Comparison of ENCODE assay signal across 14 cellular contexts in genomic region chr3:168116279-168116678, GRCh38. TPM values are rescaled to one million over a fixed set of nuclear protein-coding genes. Genes with fewer than 3 reads are reported as not detected.
DNase-seq lines count a peak whose midpoint lies in the region; ATAC-seq, FAIRE-seq and TF ChIP-seq lines count a peak whose summit lies in the region.
"Had no signal": no experiment of that assay in that cellular context is flagged by ENCODE, and none has a peak within 500 bp of the region (broad histone marks: within the 10 kb centered on the region; RNA-seq: fewer than 3 reads in every experiment).

No MANE protein-coding gene starts in this region.

- no peak overlapping the region for H3K27ac ChIP-seq in testis
- H3K27ac ChIP-seq: tibial artery had no signal

- H3K4me3 ChIP-seq in bronchial epithelial cell (ENCODE audit: low read depth, low read length), result no peak overlapping the region
- H3K4me3 ChIP-seq in testis, result no peak overlapping the region
- H3K4me3 ChIP-seq: tibial artery had no signal

- TF ChIP-seq POLR2A in testis (IDR thresholded peaks at IDR 0.05), result no peak

- H3K27me3 ChIP-seq in bronchial epithelial cell (ENCODE audit: control insufficient read depth, insufficient read depth, low read length), result no peaks in the 10 kb centered on the region
- H3K27me3 ChIP-seq in testis, result no peaks in the 10 kb centered on the region
- H3K27me3 ChIP-seq: tibial artery had no signal

- H3K36me3 ChIP-seq in bronchial epithelial cell (ENCODE audit: control insufficient read depth, insufficient read depth, low read length), result no peaks in the 10 kb centered on the region
- H3K36me3 ChIP-seq in testis (ENCODE audit: low read depth, missing control alignments), result no peaks in the 10 kb centered on the region
- H3K36me3 ChIP-seq: tibial artery had no signal

- FAIRE-seq in bronchial epithelial cell (lab: Jason Lieb, UNC), result no peak

- 43 to 59% methylated on average over 4 of the region's 4 CpGs for WGBS in testis, 2 donors

- H3K9me3 ChIP-seq in testis, result no peaks in the 10 kb centered on the region
- H3K9me3 ChIP-seq: Caco-2, tibial artery had no signal

- H3K4me1 ChIP-seq in testis, result no peaks in the 10 kb centered on the region
- H3K4me1 ChIP-seq: Caco-2 had no signal

- intact Hi-C loops in left colon (cut with DNase I, micrococcal nuclease), result no loop called here
- intact Hi-C loops in testis (cut with DNase I; ENCODE audit: low total_unique reads), result no loop called here
- intact Hi-C loops in head of caudate nucleus (cut with DNase I), result no loop called here

- peak; percentile 28 for ATAC-seq in left colon
- no peak for ATAC-seq in GM18519 (IDR thresholded peaks at IDR 0.05; ENCODE audit: low FRiP score, unreplicated experiment)
- ATAC-seq in HG03457 (IDR thresholded peaks at IDR 0.05; ENCODE audit: unreplicated experiment), result no peak
- ATAC-seq: activated CD8-positive, alpha-beta T cell treated with anti-CD3 and anti-CD28 coated beads, Interleukin-2, amount 10 ng/mL, durations not matched to agents 7 days and 5 days had no signal

- DNase-seq in NCI-H2196 treated with DMSO at 0.1 percent for 48 hours (lab: John Stamatoyannopoulos, UW; ENCODE audit: unreplicated experiment), result peak; percentile 40
- DNase-seq in bronchial epithelial cell (ENCODE audit: low read depth), result peak; percentile 26
- DNase-seq in left colon, result peak; percentile 8 to 35
- peak; percentile 15 for DNase-seq in testis
- no peak for DNase-seq in hippocampal formation (lab: John Stamatoyannopoulos, UW)
- no peak for DNase-seq in head of caudate nucleus
- DNase-seq: activated CD8-positive, alpha-beta T cell treated with anti-CD3 and anti-CD28 coated beads, Interleukin-2, amount 10 ng/mL, durations not matched to agents 7 days and 5 days; activated naive CD4-positive, alpha-beta T cell treated with anti-CD3 and anti-CD28 coated beads, Interleukin-2, amount 10 ng/mL, durations not matched to agents 7 days and 5 days; Caco-2; midbrain; NCI-H1694 treated with DMSO at 0.1 percent for 48 hours had no signal

- no peak for TF ChIP-seq CTCF in bronchial epithelial cell (IDR thresholded peaks at IDR 0.05; ENCODE audit: insufficient read depth, low read length, severe bottlenecking)
- TF ChIP-seq CTCF in testis (IDR thresholded peaks at IDR 0.05), result no peak

RNA-seq across cellular contexts. Expression of gene GOLIM4, which starts 20.6 kb away (rescaled TPM):
- total RNA-seq in bronchial epithelial cell (17.8 and 26.1 TPM in 2 replicates), left colon (10 to 100 TPM; 95.4 to 97.6 TPM), testis (10 to 100 TPM; 20.1 to 21.6 TPM)
- polyA plus RNA-seq in testis (ENCODE audit: insufficient read depth, low read depth, low replicate concordance), result 9.5 TPM

Comparison
In these comparisons a context has a peak if more than half of its experiments do, and no peak if none do; other contexts are left out.
1. DNase-seq: peak in NCI-H2196 treated with DMSO at 0.1 percent for 48 hours (single experiment), bronchial epithelial cell (single experiment), left colon (2 of 2) and testis (single experiment); none in hippocampal formation (0 of 2) and head of caudate nucleus (0 of 42).